ENCODE assay signal across 11 cellular contexts in the genomic region with DNA sequence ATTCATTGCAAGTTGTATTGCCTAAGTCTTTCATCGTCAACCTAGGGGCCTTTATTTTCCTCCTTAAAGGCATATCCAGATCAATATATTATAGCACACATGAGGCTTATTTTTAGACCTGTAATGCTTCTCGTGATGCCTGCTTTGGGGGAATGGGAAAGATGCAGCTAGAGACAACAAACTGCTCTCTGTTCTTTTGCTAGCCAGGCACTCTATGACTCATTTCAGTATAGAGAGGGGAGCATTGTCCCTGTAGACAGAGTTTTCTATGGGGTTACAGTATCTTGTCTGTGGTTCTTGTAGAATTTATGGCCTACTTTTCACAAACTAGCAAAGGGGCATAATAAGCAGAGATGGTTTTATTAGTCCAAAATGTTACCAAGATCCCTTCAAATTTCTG.
DNase-seq lines count a peak whose midpoint lies in the region; ATAC-seq lines count a peak whose summit lies in the region.
"Had no signal": no experiment of that assay in that cellular context is flagged by ENCODE, and none has a peak within 500 bp of the region (broad histone marks: within the 10 kb centered on the region; RNA-seq: fewer than 3 reads in every experiment).

No MANE protein-coding gene starts in this region.

- no peaks in the 10 kb centered on the region for H3K27me3 ChIP-seq in layer of hippocampus (ENCODE audit: control insufficient read depth, insufficient read depth, low read length)
- H3K27me3 ChIP-seq: BLaER1 had no signal

- H3K4me1 Mint-ChIP-seq in effector memory CD8-positive, alpha-beta T cell (ENCODE audit: low read depth in 2 of 2) = no peaks in the 10 kb centered on the region
- H3K4me1 Mint-ChIP-seq in activated CD8-positive, alpha-beta T cell treated with anti-CD3 and anti-CD28 coated beads, Interleukin-2, amount 10 ng/mL, durations not matched to agents 7 days and 5 days (ENCODE audit: low read depth) = no peaks in the 10 kb centered on the region

- H3K27ac ChIP-seq in layer of hippocampus (ENCODE audit: low read depth, low read length) = peak overlapping the region; percentile 75
- H3K27ac ChIP-seq: BLaER1, parathyroid adenoma had no signal

- peak; percentile 28 for ATAC-seq in GM18508 (IDR thresholded peaks at IDR 0.05; ENCODE audit: insufficient read depth, unreplicated experiment)
- ATAC-seq in HG02588 (IDR thresholded peaks at IDR 0.05; ENCODE audit: unreplicated experiment) = peak; percentile 38
- ATAC-seq in effector memory CD8-positive, alpha-beta T cell (replicated peaks) = no peak
- ATAC-seq in activated CD8-positive, alpha-beta T cell treated with anti-CD3 and anti-CD28 coated beads, Interleukin-2, amount 10 ng/mL, durations not matched to agents 7 days and 5 days = no peak

- no peak overlapping the region for H3K27ac Mint-ChIP-seq in effector memory CD8-positive, alpha-beta T cell
- no peak overlapping the region for H3K27ac Mint-ChIP-seq in activated CD8-positive, alpha-beta T cell treated with anti-CD3 and anti-CD28 coated beads, Interleukin-2, amount 10 ng/mL, durations not matched to agents 7 days and 5 days
- H3K27ac Mint-ChIP-seq: HFFc6 had no signal

- POLR2A ChIA-PET in activated CD8-positive, alpha-beta T cell treated with anti-CD3 and anti-CD28 coated beads, Interleukin-2, amount 10 ng/mL, durations not matched to agents 7 days and 5 days (lab: Charles Lee) = no interaction called here

- peaks cover 1 to 3% of the 10 kb centered on the region in 2 donors for H3K9me3 Mint-ChIP-seq in effector memory CD8-positive, alpha-beta T cell
- no peaks in the 10 kb centered on the region for H3K9me3 Mint-ChIP-seq in activated CD8-positive, alpha-beta T cell treated with anti-CD3 and anti-CD28 coated beads, Interleukin-2, amount 10 ng/mL, durations not matched to agents 7 days and 5 days (ENCODE audit: insufficient read depth)

- CTCF ChIA-PET in activated CD8-positive, alpha-beta T cell treated with anti-CD3 and anti-CD28 coated beads, Interleukin-2, amount 10 ng/mL, durations not matched to agents 7 days and 5 days (lab: Charles Lee) = interaction anchor here (1.1 kb wide), 1 partner anchor 13 kb away, joined by 3 read pairs; no protein-coding TSS in a partner anchor

- no peaks in the 10 kb centered on the region for H3K36me3 Mint-ChIP-seq in effector memory CD8-positive, alpha-beta T cell (ENCODE audit: insufficient read depth)
- H3K36me3 Mint-ChIP-seq in activated CD8-positive, alpha-beta T cell treated with anti-CD3 and anti-CD28 coated beads, Interleukin-2, amount 10 ng/mL, durations not matched to agents 7 days and 5 days (ENCODE audit: low read depth) = no peaks in the 10 kb centered on the region

- DNase-seq in NCI-H69 (lab: John Stamatoyannopoulos, UW) = peak; percentile 36
- DNase-seq in effector memory CD8-positive, alpha-beta T cell = no peak
- no peak for DNase-seq in NCI-H1694 treated with DMSO at 0.1 percent for 48 hours (lab: John Stamatoyannopoulos, UW)
- no peak for DNase-seq in DMS114 treated with DMSO at 0.1 percent for 48 hours (lab: John Stamatoyannopoulos, UW; ENCODE audit: unreplicated experiment)
- DNase-seq in activated CD8-positive, alpha-beta T cell treated with anti-CD3 and anti-CD28 coated beads, Interleukin-2, amount 10 ng/mL, durations not matched to agents 7 days and 5 days = no peak

- H3K27me3 Mint-ChIP-seq in effector memory CD8-positive, alpha-beta T cell = no peaks in the 10 kb centered on the region
- no peaks in the 10 kb centered on the region for H3K27me3 Mint-ChIP-seq in activated CD8-positive, alpha-beta T cell treated with anti-CD3 and anti-CD28 coated beads, Interleukin-2, amount 10 ng/mL, durations not matched to agents 7 days and 5 days (ENCODE audit: low read depth)

- no peak overlapping the region for H3K4me3 Mint-ChIP-seq in effector memory CD8-positive, alpha-beta T cell
- no peak overlapping the region for H3K4me3 Mint-ChIP-seq in activated CD8-positive, alpha-beta T cell treated with anti-CD3 and anti-CD28 coated beads, Interleukin-2, amount 10 ng/mL, durations not matched to agents 7 days and 5 days
- H3K4me3 Mint-ChIP-seq: HFFc6 had no signal

Comparison
In these comparisons a context has a peak if more than half of its experiments do, and no peak if none do; other contexts are left out.
1. ATAC-seq: peak in GM18508 (single experiment) and HG02588 (single experiment); none in effector memory CD8-positive, alpha-beta T cell (single experiment) and activated CD8-positive, alpha-beta T cell treated with anti-CD3 and anti-CD28 coated beads, Interleukin-2, amount 10 ng/mL, durations not matched to agents 7 days and 5 days (single experiment).